ENCODE assay signal across 25 cellular contexts in the genomic region with DNA sequence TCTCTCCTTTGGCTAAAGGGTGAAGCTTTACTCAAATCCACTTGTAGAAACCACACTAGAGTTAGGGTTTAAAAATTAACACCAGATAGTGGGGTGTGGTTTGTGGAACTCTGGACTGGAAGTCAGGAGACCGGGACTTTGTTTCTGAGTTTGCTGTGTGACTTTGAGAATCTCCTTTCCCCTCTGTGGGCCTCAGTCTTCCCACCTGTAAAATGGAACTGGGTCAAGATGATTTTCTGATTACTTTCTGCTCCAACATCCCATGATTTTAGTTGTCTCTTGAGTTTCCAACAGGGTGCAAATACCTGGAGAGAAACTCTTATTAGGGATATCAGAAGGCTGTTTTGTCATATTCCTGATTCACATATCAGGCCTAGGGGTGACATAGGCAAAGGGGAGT.
A peak's percentile ranks its signal among the peaks of the same experiment; 100 is the strongest.
DNase-seq lines count a peak whose midpoint lies in the region; ATAC-seq, FAIRE-seq and TF ChIP-seq lines count a peak whose summit lies in the region.
"Had no signal": no experiment of that assay in that cellular context is flagged by ENCODE, and none has a peak within 500 bp of the region (broad histone marks: within the 10 kb centered on the region; RNA-seq: fewer than 3 reads in every experiment).

No MANE protein-coding gene starts in this region.

- no peak overlapping the region for H2AFZ ChIP-seq in HepG2 (ENCODE audit: low read length)
- no peak overlapping the region for H2AFZ ChIP-seq in K562 (ENCODE audit: low read depth, low read length)

- H3K27me3 ChIP-seq in HepG2 (ENCODE audit: control insufficient read depth in 1 of 2, insufficient read depth in 2 of 2, low read length in 2 of 2) (peaks cover 2 to 3% of the 10 kb centered on the region in 2 experiments; a peak in 2 of 5 replicates), right lobe of liver (no peaks in the 10 kb centered on the region), K562 (ENCODE audit: control insufficient read depth in 2 of 2, insufficient read depth in 2 of 2, low read length in 2 of 2) (no peaks in the 10 kb centered on the region; a peak in 1 of 5 replicates), small intestine (ENCODE audit: control insufficient read depth in 2 of 2, insufficient read depth in 2 of 2, low read length in 2 of 2) (peaks cover 0 to 4% of the 10 kb centered on the region in 2 donors), right atrium auricular region (no peaks in the 10 kb centered on the region)
- H3K27me3 ChIP-seq: BE2C, BLaER1 had no signal

- TF ChIP-seq EP300 in HepG2 (IDR thresholded peaks at IDR 0.05; ENCODE audit: low read depth in 2 of 2, low read length in 2 of 2) (no peak), HepG2 (CRISPR knock-in tag; IDR thresholded peaks at IDR 0.05; ENCODE audit: borderline replicate concordance) (no peak), K562 (IDR thresholded peaks at IDR 0.05; ENCODE audit: low read length) (no peak)

- H3K9me1 ChIP-seq in K562 (ENCODE audit: control insufficient read depth, insufficient read depth, low read length), result no peaks in the 10 kb centered on the region

- WGBS in HepG2 (ENCODE audit: low lambda C conversion rate), result 0% methylated on average over 1 of the region's 1 CpG
- 29% methylated on average over 1 of the region's 1 CpG for WGBS in right lobe of liver (ENCODE audit: insufficient coverage, low coverage, low lambda C conversion rate, missing lambda C conversion rate)
- 0% methylated on average over 1 of the region's 1 CpG for WGBS in K562 (ENCODE audit: insufficient coverage, low coverage, missing lambda C conversion rate)
- 9 to 57% (median 19%) methylated on average over 1 of the region's 1 CpG for WGBS in small intestine, 3 donors

- H3K4me2 ChIP-seq in HepG2 (ENCODE audit: low read depth, low read length), result no peak overlapping the region
- H3K4me2 ChIP-seq in K562 (ENCODE audit: insufficient read depth, low read length), result no peak overlapping the region
- H3K4me2 ChIP-seq: A549, BLaER1 had no signal

- H4K20me1 ChIP-seq in HepG2 (ENCODE audit: insufficient read depth, low read length), result no peaks in the 10 kb centered on the region
- H4K20me1 ChIP-seq in K562 (replicated peaks; ENCODE audit: control insufficient read depth, insufficient read depth, low read length), result no peaks in the 10 kb centered on the region
- H4K20me1 ChIP-seq: BLaER1 had no signal

- ATAC-seq in HepG2 (no peak), right lobe of liver (no peak), K562 (no peak)
- ATAC-seq: A549, GM12878 had no signal

- H3K27ac ChIP-seq in HepG2 (ENCODE audit: extremely low read length, insufficient read depth, low read length) (no peak overlapping the region), right lobe of liver (no peak overlapping the region), K562 (ENCODE audit: extremely low read depth, low read depth, low read length) (no peak overlapping the region), small intestine (ENCODE audit: low read depth in 1 of 2, low read length in 1 of 2) (no peak overlapping the region), right atrium auricular region (no peak overlapping the region)
- H3K27ac ChIP-seq: 22Rv1, A549, BLaER1 had no signal

- no peak for TF ChIP-seq POLR2A in HepG2 (IDR thresholded peaks at IDR 0.05; ENCODE audit: insufficient read depth in 1 of 2, low read depth in 2 of 2, low read length in 2 of 2)
- TF ChIP-seq POLR2A in right lobe of liver (IDR thresholded peaks at IDR 0.05), result no peak
- no peak for TF ChIP-seq POLR2A in K562 (conservative IDR thresholded peaks at IDR 0.05)

- no peak for TF ChIP-seq RAD21 in HepG2 (CRISPR knock-in tag; IDR thresholded peaks at IDR 0.05)
- no peak for TF ChIP-seq RAD21 in K562 (CRISPR knock-in tag; conservative IDR thresholded peaks at IDR 0.05 in 1 of 2, IDR thresholded peaks at IDR 0.05 in 1 of 2)

- H3K79me2 ChIP-seq in HepG2 (ENCODE audit: insufficient read depth, low read length) (no peaks in the 10 kb centered on the region), K562 (ENCODE audit: control insufficient read depth, insufficient read depth, low read length) (no peaks in the 10 kb centered on the region)

- no peaks in the 10 kb centered on the region for H3K4me1 ChIP-seq in HepG2 (ENCODE audit: insufficient read depth, low read length)
- H3K4me1 ChIP-seq in right lobe of liver, result no peaks in the 10 kb centered on the region
- H3K4me1 ChIP-seq in K562 (replicated peaks in 1 of 2; ENCODE audit: control insufficient read depth in 2 of 2, insufficient read depth in 2 of 2, low read length in 2 of 2), result no peaks in the 10 kb centered on the region
- H3K4me1 ChIP-seq in small intestine (ENCODE audit: control insufficient read depth in 2 of 2, insufficient read depth in 1 of 2, low read depth in 1 of 2, low read length in 1 of 2), result no peaks in the 10 kb centered on the region
- no peaks in the 10 kb centered on the region for H3K4me1 ChIP-seq in right atrium auricular region
- H3K4me1 ChIP-seq: A549, BLaER1 had no signal

- in situ Hi-C loops in HepG2 (cut with HindIII; ENCODE audit: extremely low pct_ligation_motif_present, low pct_unique_long_range_greater_than_20kb) (no loop called here), K562 (cut with MboI) (no loop called here)

- DNase-seq in HepG2 (ENCODE audit: low spot score) (no peak), right lobe of liver (no peak), K562 (ENCODE audit: extremely low read depth in 1 of 4, low spot score in 3 of 4) (no peak), small intestine (peak; percentile 10), right atrium auricular region (ENCODE audit: low spot score) (no peak), mesenteric fat pad (ENCODE audit: low spot score) (no peak)
- DNase-seq: BE2C; C1 segment of cervical spinal cord; CD4-positive, alpha-beta memory T cell; CD4-positive, CD25-positive, alpha-beta regulatory T cell; CD8-positive, alpha-beta memory T cell; COR-L47; DMS 273 treated with DMSO at 0.1 percent for 48 hours; DMS153; DMS53; DMS79; DND-41; EL; GDM1 had no signal

- FAIRE-seq in HepG2 (lab: Jason Lieb, UNC), result no peak
- no peak for FAIRE-seq in K562 (lab: Jason Lieb, UNC)
- FAIRE-seq in small intestine (lab: Jason Lieb, UNC), result no peak
- FAIRE-seq: A549, GM12878, GM12892, GM18507 had no signal

- H3K9ac ChIP-seq in HepG2 (ENCODE audit: insufficient read depth, low read depth, low read length), result no peak overlapping the region
- no peak overlapping the region for H3K9ac ChIP-seq in K562 (ENCODE audit: insufficient read depth in 1 of 2, low read depth in 2 of 2, low read length in 2 of 2)
- H3K9ac ChIP-seq: BLaER1 had no signal

- no peak for TF ChIP-seq CTCF in HepG2 (CRISPR knock-in tag; IDR thresholded peaks at IDR 0.05)
- no peak for TF ChIP-seq CTCF in right lobe of liver (IDR thresholded peaks at IDR 0.05)
- TF ChIP-seq CTCF in K562 (IDR thresholded peaks at IDR 0.05 in 2 of 3, conservative IDR thresholded peaks at IDR 0.05 in 1 of 3; ENCODE audit: insufficient read depth in 2 of 3, low read depth in 1 of 3, low read length in 3 of 3), result no peak
- no peak for TF ChIP-seq CTCF in right atrium auricular region (IDR thresholded peaks at IDR 0.05)

- H3K4me3 ChIP-seq in HepG2 (replicated peaks in 1 of 3; ENCODE audit: insufficient read depth in 1 of 3, low read depth in 2 of 3, low read length in 3 of 3), result no peak overlapping the region
- no peak overlapping the region for H3K4me3 ChIP-seq in right lobe of liver
- H3K4me3 ChIP-seq in K562, result no peak overlapping the region
- H3K4me3 ChIP-seq in small intestine (ENCODE audit: low read depth in 1 of 2, low read length in 2 of 2), result no peak overlapping the region
- no peak overlapping the region for H3K4me3 ChIP-seq in right atrium auricular region
- H3K4me3 ChIP-seq: A549, BLaER1, GM12878 had no signal

- intact Hi-C loops in HepG2 (cut with micrococcal nuclease; ENCODE audit: unreplicated experiment), result no loop called here
- intact Hi-C loops in right lobe of liver (cut with DNase I), result no loop called here
- intact Hi-C loops in K562 (cut with micrococcal nuclease), result no loop called here

- no peaks in the 10 kb centered on the region for H3K9me3 ChIP-seq in HepG2 (ENCODE audit: low read length)
- H3K9me3 ChIP-seq in right lobe of liver, result no peaks in the 10 kb centered on the region
- H3K9me3 ChIP-seq in K562 (replicated peaks; ENCODE audit: control insufficient read depth, insufficient read depth, low read depth, low read length), result no peaks in the 10 kb centered on the region
- no peaks in the 10 kb centered on the region for H3K9me3 ChIP-seq in small intestine (ENCODE audit: control insufficient read depth, low read depth)
- no peaks in the 10 kb centered on the region for H3K9me3 ChIP-seq in right atrium auricular region
- H3K9me3 ChIP-seq: A549, BE2C, BLaER1 had no signal

- BruUV-seq in HepG2 (replicated peaks; lab: Mats Ljungman, UMichigan), result no TSS peak
- BruUV-seq in K562 (replicated peaks; lab: Mats Ljungman, UMichigan), result no TSS peak

- CTCF ChIA-PET in HepG2 (lab: Yijun Ruan, JAX; ENCODE audit: low intra/inter-chr PET ratio, low total read pairs), result no interaction called here
- CTCF ChIA-PET in K562 (lab: Yijun Ruan, JAX; ENCODE audit: low intra/inter-chr PET ratio), result no interaction called here

- POLR2A ChIA-PET in HepG2 (lab: Yijun Ruan, JAX), result no interaction called here
- POLR2A ChIA-PET in K562 (lab: Yijun Ruan, JAX), result no interaction called here

- no peaks in the 10 kb centered on the region for H3K36me3 ChIP-seq in HepG2 (replicated peaks in 1 of 2; ENCODE audit: control insufficient read depth in 1 of 2, insufficient read depth in 2 of 2, low read length in 2 of 2)
- no peaks in the 10 kb centered on the region for H3K36me3 ChIP-seq in right lobe of liver
- no peaks in the 10 kb centered on the region for H3K36me3 ChIP-seq in K562 (ENCODE audit: control insufficient read depth, insufficient read depth, low read length)
- no peaks in the 10 kb centered on the region for H3K36me3 ChIP-seq in small intestine (ENCODE audit: control insufficient read depth in 2 of 2, insufficient read depth in 2 of 2, low read length in 2 of 2)
- H3K36me3 ChIP-seq in right atrium auricular region, result no peaks in the 10 kb centered on the region
- H3K36me3 ChIP-seq: BE2C, BLaER1 had no signal

TF ChIP-seq in HepG2, 621 proteins besides CTCF, POLR2A, EP300 and RAD21 (continues in another document):
- peak; percentile 62; the same call in 1 of the 2 replicates for TF ChIP-seq ZNF629 (CRISPR knock-in tag; conservative IDR thresholded peaks at IDR 0.05)

TF ChIP-seq in K562, 482 proteins besides CTCF, POLR2A, EP300 and RAD21:
- peak; percentile 54 for TF ChIP-seq RBM25 (IDR thresholded peaks at IDR 0.05; ENCODE audit: low read depth, low read length, severe bottlenecking)
- no peak for TF ChIP-seq BRCA1 (IDR thresholded peaks at IDR 0.05)
- TF ChIP-seq BRCA1 (CRISPR knock-in tag; IDR thresholded peaks at IDR 0.05), result no peak
